ENCODE assay signal across 3 cellular contexts in the genomic region with DNA sequence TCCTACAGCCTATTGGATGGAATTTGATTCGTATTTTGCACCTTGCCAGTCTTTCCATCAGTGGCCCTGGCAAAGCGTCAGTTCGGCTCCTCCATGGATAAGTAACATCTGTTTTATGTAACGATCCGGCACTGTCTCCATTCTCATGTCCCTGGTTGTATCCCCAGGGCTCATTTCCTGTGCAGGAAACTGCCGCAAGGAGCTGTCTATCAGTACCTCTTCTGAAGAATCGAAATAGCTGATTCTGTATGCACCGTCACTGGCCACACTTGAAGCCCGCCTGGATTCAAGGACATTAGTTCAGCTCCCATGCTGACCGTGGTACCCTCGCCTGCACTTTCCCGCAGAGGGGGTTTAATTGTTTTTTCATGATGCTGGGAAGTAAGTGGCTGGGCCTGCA.
TF ChIP-seq lines count a peak whose summit lies in the region.

No MANE protein-coding gene starts in this region.

TF ChIP-seq in SK-N-SH, 30 proteins besides CTCF, POLR2A, EP300 and RAD21:
- TF ChIP-seq, protein P1, sequence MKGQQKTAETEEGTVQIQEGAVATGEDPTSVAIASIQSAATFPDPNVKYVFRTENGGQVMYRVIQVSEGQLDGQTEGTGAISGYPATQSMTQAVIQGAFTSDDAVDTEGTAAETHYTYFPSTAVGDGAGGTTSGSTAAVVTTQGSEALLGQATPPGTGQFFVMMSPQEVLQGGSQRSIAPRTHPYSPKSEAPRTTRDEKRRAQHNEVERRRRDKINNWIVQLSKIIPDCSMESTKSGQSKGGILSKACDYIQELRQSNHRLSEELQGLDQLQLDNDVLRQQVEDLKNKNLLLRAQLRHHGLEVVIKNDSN (IDR thresholded peaks at IDR 0.05; ENCODE audit: borderline replicate concordance, low read depth): no peak
- no peak for TF ChIP-seq RXRA (IDR thresholded peaks at IDR 0.05; ENCODE audit: borderline replicate concordance, low read depth)
- no peak for TF ChIP-seq RCOR1 (IDR thresholded peaks at IDR 0.05; ENCODE audit: low read length)
- no peak for TF ChIP-seq NRF1 (IDR thresholded peaks at IDR 0.05; ENCODE audit: low read depth, low read length)
- no peak for TF ChIP-seq SMC3 (IDR thresholded peaks at IDR 0.05; ENCODE audit: low read depth, low read length)
- no peak for TF ChIP-seq MXI1 (IDR thresholded peaks at IDR 0.05; ENCODE audit: low read depth, low read length)
- TF ChIP-seq, protein P2, sequence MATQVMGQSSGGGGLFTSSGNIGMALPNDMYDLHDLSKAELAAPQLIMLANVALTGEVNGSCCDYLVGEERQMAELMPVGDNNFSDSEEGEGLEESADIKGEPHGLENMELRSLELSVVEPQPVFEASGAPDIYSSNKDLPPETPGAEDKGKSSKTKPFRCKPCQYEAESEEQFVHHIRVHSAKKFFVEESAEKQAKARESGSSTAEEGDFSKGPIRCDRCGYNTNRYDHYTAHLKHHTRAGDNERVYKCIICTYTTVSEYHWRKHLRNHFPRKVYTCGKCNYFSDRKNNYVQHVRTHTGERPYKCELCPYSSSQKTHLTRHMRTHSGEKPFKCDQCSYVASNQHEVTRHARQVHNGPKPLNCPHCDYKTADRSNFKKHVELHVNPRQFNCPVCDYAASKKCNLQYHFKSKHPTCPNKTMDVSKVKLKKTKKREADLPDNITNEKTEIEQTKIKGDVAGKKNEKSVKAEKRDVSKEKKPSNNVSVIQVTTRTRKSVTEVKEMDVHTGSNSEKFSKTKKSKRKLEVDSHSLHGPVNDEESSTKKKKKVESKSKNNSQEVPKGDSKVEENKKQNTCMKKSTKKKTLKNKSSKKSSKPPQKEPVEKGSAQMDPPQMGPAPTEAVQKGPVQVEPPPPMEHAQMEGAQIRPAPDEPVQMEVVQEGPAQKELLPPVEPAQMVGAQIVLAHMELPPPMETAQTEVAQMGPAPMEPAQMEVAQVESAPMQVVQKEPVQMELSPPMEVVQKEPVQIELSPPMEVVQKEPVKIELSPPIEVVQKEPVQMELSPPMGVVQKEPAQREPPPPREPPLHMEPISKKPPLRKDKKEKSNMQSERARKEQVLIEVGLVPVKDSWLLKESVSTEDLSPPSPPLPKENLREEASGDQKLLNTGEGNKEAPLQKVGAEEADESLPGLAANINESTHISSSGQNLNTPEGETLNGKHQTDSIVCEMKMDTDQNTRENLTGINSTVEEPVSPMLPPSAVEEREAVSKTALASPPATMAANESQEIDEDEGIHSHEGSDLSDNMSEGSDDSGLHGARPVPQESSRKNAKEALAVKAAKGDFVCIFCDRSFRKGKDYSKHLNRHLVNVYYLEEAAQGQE (IDR thresholded peaks at IDR 0.05; ENCODE audit: low read depth, low read length): no peak
- no peak for TF ChIP-seq POLR2AphosphoS5 (IDR thresholded peaks at IDR 0.05; ENCODE audit: low read depth, low read length)
- TF ChIP-seq CHD2 (IDR thresholded peaks at IDR 0.05; ENCODE audit: low read length, partially characterized antibody): no peak
- TF ChIP-seq GATA2 (CRISPR knock-in tag; IDR thresholded peaks at IDR 0.05): no peak
- TF ChIP-seq, protein P3, sequence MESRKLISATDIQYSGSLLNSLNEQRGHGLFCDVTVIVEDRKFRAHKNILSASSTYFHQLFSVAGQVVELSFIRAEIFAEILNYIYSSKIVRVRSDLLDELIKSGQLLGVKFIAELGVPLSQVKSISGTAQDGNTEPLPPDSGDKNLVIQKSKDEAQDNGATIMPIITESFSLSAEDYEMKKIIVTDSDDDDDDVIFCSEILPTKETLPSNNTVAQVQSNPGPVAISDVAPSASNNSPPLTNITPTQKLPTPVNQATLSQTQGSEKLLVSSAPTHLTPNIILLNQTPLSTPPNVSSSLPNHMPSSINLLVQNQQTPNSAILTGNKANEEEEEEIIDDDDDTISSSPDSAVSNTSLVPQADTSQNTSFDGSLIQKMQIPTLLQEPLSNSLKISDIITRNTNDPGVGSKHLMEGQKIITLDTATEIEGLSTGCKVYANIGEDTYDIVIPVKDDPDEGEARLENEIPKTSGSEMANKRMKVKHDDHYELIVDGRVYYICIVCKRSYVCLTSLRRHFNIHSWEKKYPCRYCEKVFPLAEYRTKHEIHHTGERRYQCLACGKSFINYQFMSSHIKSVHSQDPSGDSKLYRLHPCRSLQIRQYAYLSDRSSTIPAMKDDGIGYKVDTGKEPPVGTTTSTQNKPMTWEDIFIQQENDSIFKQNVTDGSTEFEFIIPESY (IDR thresholded peaks at IDR 0.05; ENCODE audit: borderline replicate concordance, low read depth): no peak
- no peak for TF ChIP-seq NFIC (IDR thresholded peaks at IDR 0.05; ENCODE audit: borderline replicate concordance)
- TF ChIP-seq TEAD4 (IDR thresholded peaks at IDR 0.05; ENCODE audit: borderline replicate concordance, insufficient read depth): no peak
- no peak for TF ChIP-seq EZH2phosphoT487 (IDR thresholded peaks at IDR 0.05; ENCODE audit: borderline replicate concordance, low read depth)

TF ChIP-seq in SK-N-SH treated with all-trans-retinoic acid at 6 μM for 48 hours, 23 proteins besides CTCF, POLR2A, EP300 and RAD21 (continued from another document):
- TF ChIP-seq, protein P4, sequence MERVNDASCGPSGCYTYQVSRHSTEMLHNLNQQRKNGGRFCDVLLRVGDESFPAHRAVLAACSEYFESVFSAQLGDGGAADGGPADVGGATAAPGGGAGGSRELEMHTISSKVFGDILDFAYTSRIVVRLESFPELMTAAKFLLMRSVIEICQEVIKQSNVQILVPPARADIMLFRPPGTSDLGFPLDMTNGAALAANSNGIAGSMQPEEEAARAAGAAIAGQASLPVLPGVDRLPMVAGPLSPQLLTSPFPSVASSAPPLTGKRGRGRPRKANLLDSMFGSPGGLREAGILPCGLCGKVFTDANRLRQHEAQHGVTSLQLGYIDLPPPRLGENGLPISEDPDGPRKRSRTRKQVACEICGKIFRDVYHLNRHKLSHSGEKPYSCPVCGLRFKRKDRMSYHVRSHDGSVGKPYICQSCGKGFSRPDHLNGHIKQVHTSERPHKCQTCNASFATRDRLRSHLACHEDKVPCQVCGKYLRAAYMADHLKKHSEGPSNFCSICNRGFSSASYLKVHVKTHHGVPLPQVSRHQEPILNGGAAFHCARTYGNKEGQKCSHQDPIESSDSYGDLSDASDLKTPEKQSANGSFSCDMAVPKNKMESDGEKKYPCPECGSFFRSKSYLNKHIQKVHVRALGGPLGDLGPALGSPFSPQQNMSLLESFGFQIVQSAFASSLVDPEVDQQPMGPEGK (CRISPR knock-in tag; IDR thresholded peaks at IDR 0.05; ENCODE audit: borderline replicate concordance): no peak
- TF ChIP-seq ZNF565 (CRISPR knock-in tag; conservative IDR thresholded peaks at IDR 0.05; ENCODE audit: low read depth) (no peak), ESRRG (CRISPR knock-in tag; IDR thresholded peaks at IDR 0.05) (no peak)

TF ChIP-seq in IMR-90, 13 proteins besides CTCF, POLR2A, EP300 and RAD21 (continued from another document):
- no peak for TF ChIP-seq SMC3 (IDR thresholded peaks at IDR 0.05; ENCODE audit: low read depth, low read length)
- TF ChIP-seq, protein P5, sequence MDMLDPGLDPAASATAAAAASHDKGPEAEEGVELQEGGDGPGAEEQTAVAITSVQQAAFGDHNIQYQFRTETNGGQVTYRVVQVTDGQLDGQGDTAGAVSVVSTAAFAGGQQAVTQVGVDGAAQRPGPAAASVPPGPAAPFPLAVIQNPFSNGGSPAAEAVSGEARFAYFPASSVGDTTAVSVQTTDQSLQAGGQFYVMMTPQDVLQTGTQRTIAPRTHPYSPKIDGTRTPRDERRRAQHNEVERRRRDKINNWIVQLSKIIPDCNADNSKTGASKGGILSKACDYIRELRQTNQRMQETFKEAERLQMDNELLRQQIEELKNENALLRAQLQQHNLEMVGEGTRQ (IDR thresholded peaks at IDR 0.05; ENCODE audit: low read depth, low read length): no peak
- no peak for TF ChIP-seq MAFK (IDR thresholded peaks at IDR 0.05; ENCODE audit: low read depth, low read length)
- TF ChIP-seq, protein P6, sequence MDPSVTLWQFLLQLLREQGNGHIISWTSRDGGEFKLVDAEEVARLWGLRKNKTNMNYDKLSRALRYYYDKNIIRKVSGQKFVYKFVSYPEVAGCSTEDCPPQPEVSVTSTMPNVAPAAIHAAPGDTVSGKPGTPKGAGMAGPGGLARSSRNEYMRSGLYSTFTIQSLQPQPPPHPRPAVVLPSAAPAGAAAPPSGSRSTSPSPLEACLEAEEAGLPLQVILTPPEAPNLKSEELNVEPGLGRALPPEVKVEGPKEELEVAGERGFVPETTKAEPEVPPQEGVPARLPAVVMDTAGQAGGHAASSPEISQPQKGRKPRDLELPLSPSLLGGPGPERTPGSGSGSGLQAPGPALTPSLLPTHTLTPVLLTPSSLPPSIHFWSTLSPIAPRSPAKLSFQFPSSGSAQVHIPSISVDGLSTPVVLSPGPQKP (IDR thresholded peaks at IDR 0.05; ENCODE audit: borderline replicate concordance, low read depth, low read length): no peak
